In the genomic region with DNA sequence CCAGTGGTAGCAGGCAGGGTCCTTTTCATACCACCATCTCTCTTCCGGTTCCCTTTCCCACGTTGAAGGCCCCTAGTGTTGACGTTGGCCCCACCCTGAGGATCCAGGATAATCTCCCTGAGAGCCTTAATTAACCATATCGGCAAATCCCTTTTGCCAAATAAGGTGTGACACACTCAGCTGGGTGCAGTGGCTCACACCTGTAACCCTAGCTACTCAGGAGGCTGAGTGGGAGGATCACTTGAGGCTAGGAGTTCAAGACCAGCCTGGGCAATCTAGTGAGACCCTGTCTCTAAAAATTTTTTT, we compare ENCODE assay signal across 1 cellular context.
A peak's percentile ranks its signal among the peaks of the same experiment; 100 is the strongest.
TF ChIP-seq lines count a peak whose summit lies in the region.

No MANE protein-coding gene starts in this region.

TF ChIP-seq in K562, 482 proteins besides CTCF, POLR2A, EP300 and RAD21:
- TF ChIP-seq DMBX1 (CRISPR knock-in tag; IDR thresholded peaks at IDR 0.05; ENCODE audit: borderline replicate concordance) (no peak), ZNF431 (CRISPR knock-in tag; IDR thresholded peaks at IDR 0.05) (no peak), L3MBTL2 (IDR thresholded peaks at IDR 0.05) (0 out of 2 replicates have a peak, but pooled peaks have one; percentile 0), ZC3H8 (IDR thresholded peaks at IDR 0.05) (no peak), BRD9 (IDR thresholded peaks at IDR 0.05; ENCODE audit: low read depth, partially characterized antibody) (no peak), XRCC3 (IDR thresholded peaks at IDR 0.05) (no peak)
